ENCODE assay signal across 15 cellular contexts in the genomic region with DNA sequence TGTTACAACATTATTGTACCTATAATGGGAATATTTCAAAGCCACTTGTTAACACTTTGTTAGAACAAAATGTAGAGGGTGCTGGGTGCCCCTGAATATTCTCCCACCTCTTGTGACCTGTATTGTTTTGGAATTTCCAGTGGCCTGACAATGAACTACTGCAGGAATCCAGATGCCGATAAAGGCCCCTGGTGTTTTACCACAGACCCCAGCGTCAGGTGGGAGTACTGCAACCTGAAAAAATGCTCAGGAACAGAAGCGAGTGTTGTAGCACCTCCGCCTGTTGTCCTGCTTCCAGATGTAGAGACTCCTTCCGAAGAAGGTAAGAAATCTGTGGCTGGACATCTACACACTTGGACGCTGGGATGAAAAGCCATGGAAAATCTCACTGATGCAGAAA. TPM values are rescaled to one million over a fixed set of nuclear protein-coding genes. Genes with fewer than 3 reads are reported as not detected.
A peak's percentile ranks its signal among the peaks of the same experiment; 100 is the strongest.
DNase-seq lines count a peak whose midpoint lies in the region; ATAC-seq and TF ChIP-seq lines count a peak whose summit lies in the region.
"Had no signal": no experiment of that assay in that cellular context is flagged by ENCODE, and none has a peak within 500 bp of the region (broad histone marks: within the 10 kb centered on the region; RNA-seq: fewer than 3 reads in every experiment).

No MANE protein-coding gene starts in this region.

- POLR2A ChIA-PET in PC-3 (lab: Charles Lee; ENCODE audit: unreplicated experiment) = no interaction called here

- no peaks in the 10 kb centered on the region for H3F3A ChIP-seq in PC-3 (ENCODE audit: low read length, unreplicated experiment)

- H3K79me2 ChIP-seq in PC-3 (ENCODE audit: low read length) = no peaks in the 10 kb centered on the region

- CTCF ChIA-PET in PC-3 (lab: Charles Lee) = no interaction called here

- ATAC-seq in GM21360 (IDR thresholded peaks at IDR 0.05; ENCODE audit: unreplicated experiment) = peak; percentile 35
- ATAC-seq in PC-3 = no peak
- ATAC-seq in GM18498 (IDR thresholded peaks at IDR 0.05; ENCODE audit: unreplicated experiment) = no peak
- ATAC-seq in GM18870 (IDR thresholded peaks at IDR 0.05; ENCODE audit: unreplicated experiment) = no peak

- no peak overlapping the region for H3K27ac ChIP-seq in PC-3 (ENCODE audit: low read length)
- no peak overlapping the region for H3K27ac ChIP-seq in effector memory CD4-positive, alpha-beta T cell (ENCODE audit: insufficient read depth, low read length, poor library complexity, severe bottlenecking)
- H3K27ac ChIP-seq: dorsolateral prefrontal cortex, SJSA1 had no signal

- H3K27me3 ChIP-seq in PC-3 (ENCODE audit: low read length) = no peaks in the 10 kb centered on the region
- no peaks in the 10 kb centered on the region for H3K27me3 ChIP-seq in effector memory CD4-positive, alpha-beta T cell (replicated peaks; ENCODE audit: control insufficient read depth, insufficient read depth, low read length, poor library complexity, severe bottlenecking)
- H3K27me3 ChIP-seq: SJSA1 had no signal

- H3K4me1 ChIP-seq in PC-3 (ENCODE audit: insufficient read depth, low read length) = no peaks in the 10 kb centered on the region
- H3K4me1 ChIP-seq in effector memory CD4-positive, alpha-beta T cell (ENCODE audit: control insufficient read depth, insufficient read depth, low read length, poor library complexity, severe bottlenecking) = no peaks in the 10 kb centered on the region
- H3K4me1 ChIP-seq: SJSA1 had no signal

- no peak overlapping the region for H3K4me3 ChIP-seq in PC-3 (ENCODE audit: low read length)
- H3K4me3 ChIP-seq in epithelial cell of proximal tubule (ENCODE audit: low read depth, low read length) = no peak overlapping the region
- no peak overlapping the region for H3K4me3 ChIP-seq in effector memory CD4-positive, alpha-beta T cell (ENCODE audit: insufficient read depth, low read depth, low read length, poor library complexity, severe bottlenecking)
- H3K4me3 ChIP-seq: dorsolateral prefrontal cortex, SJSA1 had no signal

- H3K9ac ChIP-seq in PC-3 (ENCODE audit: low read length) = no peak overlapping the region

- H2AFZ ChIP-seq in PC-3 (ENCODE audit: low read length) = no peak overlapping the region

- intact Hi-C loops in PC-3 (cut with micrococcal nuclease) = no loop called here

- BruUV-seq in PC-3 (replicated peaks; lab: Mats Ljungman, UMichigan) = no TSS peak

- TF ChIP-seq CTCF in PC-3 (conservative IDR thresholded peaks at IDR 0.05; ENCODE audit: low read depth, low read length) = peak; percentile 32; the same call in 1 of the 2 replicates
- peak; percentile 11 for TF ChIP-seq CTCF in epithelial cell of proximal tubule (conservative IDR thresholded peaks at IDR 0.05; ENCODE audit: low read depth, low read length)

- in situ Hi-C loops in ACHN (cut with HindIII; ENCODE audit: low pct_ligation_motif_present, low pct_unique_long_range_greater_than_20kb, low sequenced_read_pairs) = no loop called here

- no peaks in the 10 kb centered on the region for H3K9me2 ChIP-seq in PC-3 (replicated peaks; ENCODE audit: low read length)

- no peaks in the 10 kb centered on the region for H4K20me1 ChIP-seq in PC-3 (ENCODE audit: low read length)

- DNase-seq in ACHN (peak; percentile 3), PC-3 (peak; percentile 25), epithelial cell of proximal tubule (ENCODE audit: low read depth) (no peak), NCI-H748 (lab: John Stamatoyannopoulos, UW; ENCODE audit: unreplicated experiment) (no peak)
- DNase-seq in effector memory CD4-positive, alpha-beta T cell = no peak
- DNase-seq: activated naive CD4-positive, alpha-beta T cell treated with anti-CD3 and anti-CD28 coated beads, Interleukin-2, amount 50 U/mL, for 16 hours; C1 segment of cervical spinal cord; dorsolateral prefrontal cortex; hippocampal formation; KG1 had no signal

- no peak overlapping the region for H3K4me2 ChIP-seq in PC-3 (ENCODE audit: low read length)

- H3K36me3 ChIP-seq in PC-3 (ENCODE audit: low read depth, low read length) = no peaks in the 10 kb centered on the region
- H3K36me3 ChIP-seq in effector memory CD4-positive, alpha-beta T cell (ENCODE audit: control insufficient read depth, insufficient read depth, low read length) = no peaks in the 10 kb centered on the region
- H3K36me3 ChIP-seq: SJSA1 had no signal

- H3K9me3 ChIP-seq in PC-3 (ENCODE audit: low read length) = no peaks in the 10 kb centered on the region
- no peaks in the 10 kb centered on the region for H3K9me3 ChIP-seq in effector memory CD4-positive, alpha-beta T cell (ENCODE audit: control insufficient read depth, low read length)
- H3K9me3 ChIP-seq: SJSA1 had no signal

RNA-seq across cellular contexts. Expression of a gene that starts 28.9 kb away (rescaled TPM):
- total RNA-seq in PC-3 (2014; rRNA removed) = not detected in 2 replicates
- not detected in 2 replicates for total RNA-seq in epithelial cell of proximal tubule
- total RNA-seq: pulmonary artery endothelial cell, SJSA1 had no signal

Comparison
In these comparisons a context has a peak if more than half of its experiments do, and no peak if none do; other contexts are left out.
1. DNase-seq: peak in ACHN (single experiment) and PC-3 (single experiment); none in epithelial cell of proximal tubule (single experiment), effector memory CD4-positive, alpha-beta T cell (0 of 3) and NCI-H748 (single experiment).